In genomic region chr6:35596448-35597442, GRCh38 we compare ENCODE assay signal across 10 cellular contexts.
A peak's percentile ranks its signal among the peaks of the same experiment; 100 is the strongest.
DNase-seq lines count a peak whose midpoint lies in the region; ATAC-seq and TF ChIP-seq lines count a peak whose summit lies in the region.
"Had no signal": no experiment of that assay in that cellular context is flagged by ENCODE, and none has a peak within 500 bp of the region (broad histone marks: within the 10 kb centered on the region; RNA-seq: fewer than 3 reads in every experiment).

No MANE protein-coding gene starts in this region.

- H3K36me3 Mint-ChIP-seq in CD4-positive, alpha-beta memory T cell = peaks cover 45 to 50% of the 10 kb centered on the region in 2 donors

- intact Hi-C loops in CD4-positive, alpha-beta memory T cell (cut with micrococcal nuclease) = no loop called here
- intact Hi-C loops in prostate gland (cut with DNase I) = no loop called here

- no peak for TF ChIP-seq POLR2A in prostate gland (IDR thresholded peaks at IDR 0.05)

- peaks cover 20% of the 10 kb centered on the region for H3K36me3 ChIP-seq in CD4-positive, alpha-beta memory T cell (ENCODE audit: insufficient read depth, low read length)
- H3K36me3 ChIP-seq in prostate gland = peaks cover 0 to 8% of the 10 kb centered on the region in 2 donors

- TF ChIP-seq CTCF in prostate gland (IDR thresholded peaks at IDR 0.05) = no peak

- peaks cover 98% of the 10 kb centered on the region for H3K4me1 ChIP-seq in CD4-positive, alpha-beta memory T cell (ENCODE audit: insufficient read depth, low read length)
- peaks cover 19% of the 10 kb centered on the region for H3K4me1 ChIP-seq in prostate gland (replicated peaks)

- H3K9me3 Mint-ChIP-seq in CD4-positive, alpha-beta memory T cell = no peaks in the 10 kb centered on the region

- peak overlapping the region; percentile 1 for H3K27ac ChIP-seq in CD4-positive, alpha-beta memory T cell (ENCODE audit: low read depth, low read length)
- peak overlapping the region; percentile 93 to 94 for H3K27ac ChIP-seq in prostate gland

- ATAC-seq in GM18861 (IDR thresholded peaks at IDR 0.05; ENCODE audit: unreplicated experiment) = no peak
- no peak for ATAC-seq in GM21367 (IDR thresholded peaks at IDR 0.05; ENCODE audit: unreplicated experiment)

- H3K27ac Mint-ChIP-seq in CD4-positive, alpha-beta memory T cell = peak overlapping the region; percentile 70 to 95 (median 88)
- H3K27ac Mint-ChIP-seq: progenitor cell of endocrine pancreas had no signal

- DNase-seq in CD4-positive, alpha-beta memory T cell = no peak
- peak; percentile 26 for DNase-seq in NCI-H446 treated with DMSO at 0.1 percent for 48 hours (lab: John Stamatoyannopoulos, UW)
- DNase-seq in dermis microvascular lymphatic vessel endothelial cell (ENCODE audit: low read depth in 2 of 2) = peak; percentile 45 to 97
- no peak for DNase-seq in prostate gland (ENCODE audit: low spot score)
- no peak for DNase-seq in UCSD-AML1 (lab: John Stamatoyannopoulos, UW; ENCODE audit: unreplicated experiment)
- DNase-seq in NK-92 (lab: John Stamatoyannopoulos, UW; ENCODE audit: unreplicated experiment) = no peak
- DNase-seq: central memory CD4-positive, alpha-beta T cell had no signal

- peak overlapping the region in 6 of 8 donors; percentile 15 to 76 (median 48) for H3K4me3 Mint-ChIP-seq in CD4-positive, alpha-beta memory T cell

- no peaks in the 10 kb centered on the region for H3K27me3 Mint-ChIP-seq in CD4-positive, alpha-beta memory T cell
- H3K27me3 Mint-ChIP-seq: progenitor cell of endocrine pancreas had no signal

- POLR2A ChIA-PET in CD4-positive, alpha-beta memory T cell (lab: Charles Lee; ENCODE audit: partially characterized antibody) = interaction anchor here (0.6 to 12.1 kb wide), 6 partner anchors 9 to 131 kb away, joined by 3 to 268 read pairs (median 4); no protein-coding TSS in a partner anchor

- peaks cover 60 to 85% (median 74%) of the 10 kb centered on the region in 4 donors for H3K4me1 Mint-ChIP-seq in CD4-positive, alpha-beta memory T cell

- H3K4me3 ChIP-seq in CD4-positive, alpha-beta memory T cell (ENCODE audit: low read length in 2 of 2) = no peak overlapping the region
- H3K4me3 ChIP-seq in prostate gland = no peak overlapping the region

- no peaks in the 10 kb centered on the region for H3K9me3 ChIP-seq in CD4-positive, alpha-beta memory T cell (ENCODE audit: control insufficient read depth in 1 of 2, low read length in 2 of 2)
- H3K9me3 ChIP-seq in prostate gland = no peaks in the 10 kb centered on the region

- 30% methylated on average over 8 of the region's 8 CpGs for WGBS in prostate gland

- CTCF ChIA-PET in CD4-positive, alpha-beta memory T cell (lab: Charles Lee; ENCODE audit: partially characterized antibody) = interaction anchor here (0.7 to 19.5 kb wide), 4 partner anchors 13 to 254 kb away, joined by 3 to 490 read pairs (median 35); partner anchors contain the start of gene ARMC12

- no peaks in the 10 kb centered on the region for H3K27me3 ChIP-seq in CD4-positive, alpha-beta memory T cell (ENCODE audit: insufficient read depth, low read length)
- H3K27me3 ChIP-seq in prostate gland (replicated peaks; ENCODE audit: insufficient read depth) = no peaks in the 10 kb centered on the region

Comparison
In these comparisons a context has a peak if more than half of its experiments do, and no peak if none do; other contexts are left out.
1. DNase-seq: peak in NCI-H446 treated with DMSO at 0.1 percent for 48 hours (single experiment) and dermis microvascular lymphatic vessel endothelial cell (2 of 2); none in CD4-positive, alpha-beta memory T cell (0 of 5), prostate gland (single experiment), UCSD-AML1 (single experiment) and NK-92 (single experiment).